In the genomic region with DNA sequence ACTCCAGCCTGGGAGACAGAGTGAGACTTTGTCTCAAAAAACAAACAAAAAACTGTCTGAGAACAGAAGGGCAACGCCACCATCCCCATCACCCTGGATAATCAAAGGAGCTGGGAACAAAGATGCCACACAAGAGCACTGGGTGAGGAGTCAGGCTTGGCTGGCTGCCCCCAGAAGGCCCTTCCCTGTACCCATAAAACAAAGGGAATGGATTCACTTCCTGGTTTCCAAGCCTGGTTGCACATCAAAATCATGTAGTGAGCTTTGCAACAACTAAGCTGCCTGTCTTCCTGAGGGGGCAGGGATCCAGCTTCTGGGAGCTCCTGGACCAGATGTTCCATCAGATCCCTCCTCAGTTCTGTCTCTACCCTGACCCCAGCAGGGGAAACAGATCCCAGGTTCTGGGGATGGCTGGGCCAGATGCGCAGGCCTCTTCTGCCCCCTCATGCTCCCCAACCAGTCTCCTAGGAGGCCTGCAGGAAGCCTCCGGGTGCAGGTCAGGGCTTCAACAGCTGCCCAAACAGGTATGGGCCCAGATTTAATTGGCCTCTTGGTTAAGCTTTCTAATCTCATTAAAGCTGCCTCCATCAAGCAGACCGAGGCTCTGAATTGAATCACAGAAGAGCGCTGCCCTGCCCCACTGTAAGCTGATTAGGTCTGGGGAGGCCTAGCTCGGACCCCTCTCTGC, we compare ENCODE assay signal across 9 cellular contexts.
A peak's percentile ranks its signal among the peaks of the same experiment; 100 is the strongest.
DNase-seq lines count a peak whose midpoint lies in the region; ATAC-seq and TF ChIP-seq lines count a peak whose summit lies in the region.
"Had no signal": no experiment of that assay in that cellular context is flagged by ENCODE, and none has a peak within 500 bp of the region (broad histone marks: within the 10 kb centered on the region; RNA-seq: fewer than 3 reads in every experiment).

No MANE protein-coding gene starts in this region.

- DNase-seq in activated CD4-positive, alpha-beta T cell treated with anti-CD3 and anti-CD28 coated beads, Interleukin-2, amount 10 ng/mL, durations not matched to agents 7 days and 5 days: no peak
- no peak for DNase-seq in activated CD4-positive, alpha-beta T cell treated with anti-CD3 and anti-CD28 coated beads, Interleukin-2, amount 50 U/mL, for 4 hours
- DNase-seq in lung microvascular endothelial cell (ENCODE audit: low read depth in 2 of 2) (peak; percentile 52 to 56), chondrocyte (ENCODE audit: low spot score) (no peak), CD14-positive monocyte (ENCODE audit: low spot score) (no peak)

- no peak overlapping the region for H3K4me3 Mint-ChIP-seq in activated CD4-positive, alpha-beta T cell treated with anti-CD3 and anti-CD28 coated beads, Interleukin-2, amount 10 ng/mL, durations not matched to agents 7 days and 5 days
- H3K4me3 Mint-ChIP-seq in chondrocyte (ENCODE audit: unreplicated experiment) (no peak overlapping the region), CD14-positive monocyte (no peak overlapping the region)

- H3K36me3 ChIP-seq in thymus (ENCODE audit: control insufficient read depth, insufficient read depth): peaks cover 22% of the 10 kb centered on the region

- H3K36me3 Mint-ChIP-seq in activated CD4-positive, alpha-beta T cell treated with anti-CD3 and anti-CD28 coated beads, Interleukin-2, amount 10 ng/mL, durations not matched to agents 7 days and 5 days (ENCODE audit: low read depth): no peaks in the 10 kb centered on the region
- H3K36me3 Mint-ChIP-seq in chondrocyte (ENCODE audit: low read depth) (no peaks in the 10 kb centered on the region), CD14-positive monocyte (peaks cover 0 to 2% of the 10 kb centered on the region in 2 donors)

- no peaks in the 10 kb centered on the region for H3K27me3 Mint-ChIP-seq in activated CD4-positive, alpha-beta T cell treated with anti-CD3 and anti-CD28 coated beads, Interleukin-2, amount 10 ng/mL, durations not matched to agents 7 days and 5 days
- H3K27me3 Mint-ChIP-seq in chondrocyte (ENCODE audit: low read depth) (no peaks in the 10 kb centered on the region), CD14-positive monocyte (ENCODE audit: low read depth in 3 of 3) (no peaks in the 10 kb centered on the region)

- intact Hi-C loops in CD14-positive monocyte (cut with micrococcal nuclease): no loop called here

- H3K4me1 Mint-ChIP-seq in activated CD4-positive, alpha-beta T cell treated with anti-CD3 and anti-CD28 coated beads, Interleukin-2, amount 10 ng/mL, durations not matched to agents 7 days and 5 days: peaks cover 58% of the 10 kb centered on the region
- peaks cover 49% of the 10 kb centered on the region for H3K4me1 Mint-ChIP-seq in chondrocyte (ENCODE audit: low read depth)
- H3K4me1 Mint-ChIP-seq in CD14-positive monocyte: peaks cover 10% of the 10 kb centered on the region

- no peak for ATAC-seq in GM21526 (IDR thresholded peaks at IDR 0.05; ENCODE audit: low FRiP score, unreplicated experiment)

- no peaks in the 10 kb centered on the region for H3K27me3 ChIP-seq in thymus (ENCODE audit: control insufficient read depth, insufficient read depth)

- no peaks in the 10 kb centered on the region for H3K9me3 ChIP-seq in thymus (ENCODE audit: control insufficient read depth)

- no peak overlapping the region for H3K4me3 ChIP-seq in thymus (ENCODE audit: low read length)
- H3K4me3 ChIP-seq: smooth muscle cell had no signal

- WGBS in thymus: 79% methylated on average over 6 of the region's 6 CpGs

- no peaks in the 10 kb centered on the region for H3K9me3 Mint-ChIP-seq in activated CD4-positive, alpha-beta T cell treated with anti-CD3 and anti-CD28 coated beads, Interleukin-2, amount 10 ng/mL, durations not matched to agents 7 days and 5 days
- H3K9me3 Mint-ChIP-seq in chondrocyte (ENCODE audit: low read depth) (no peaks in the 10 kb centered on the region), CD14-positive monocyte (no peaks in the 10 kb centered on the region)

- TF ChIP-seq CTCF in chondrocyte (IDR thresholded peaks at IDR 0.05) (no peak), CD14-positive monocyte (IDR thresholded peaks at IDR 0.05) (no peak)

- CTCF ChIA-PET in activated CD4-positive, alpha-beta T cell treated with anti-CD3 and anti-CD28 coated beads, Interleukin-2, amount 10 ng/mL, durations not matched to agents 7 days and 5 days (lab: Charles Lee): interaction anchor here (0.6 to 3.6 kb wide), 4 partner anchors 10 to 192 kb away, joined by 3 to 11 read pairs (median 3); no protein-coding TSS in a partner anchor

- peak overlapping the region; percentile 56 for H3K27ac Mint-ChIP-seq in activated CD4-positive, alpha-beta T cell treated with anti-CD3 and anti-CD28 coated beads, Interleukin-2, amount 10 ng/mL, durations not matched to agents 7 days and 5 days
- no peak overlapping the region for H3K27ac Mint-ChIP-seq in chondrocyte (ENCODE audit: unreplicated experiment)
- peak overlapping the region in 2 of 7 donors; percentile 45 to 60 for H3K27ac Mint-ChIP-seq in CD14-positive monocyte

- peaks cover 29% of the 10 kb centered on the region for H3K4me1 ChIP-seq in thymus (ENCODE audit: control insufficient read depth, insufficient read depth, low read length)

- H3K27ac ChIP-seq in angular gyrus (ENCODE audit: low read depth, low read length): peak overlapping the region; percentile 94
- H3K27ac ChIP-seq in thymus (ENCODE audit: low read depth): peak overlapping the region; percentile 37

- POLR2A ChIA-PET in activated CD4-positive, alpha-beta T cell treated with anti-CD3 and anti-CD28 coated beads, Interleukin-2, amount 10 ng/mL, durations not matched to agents 7 days and 5 days (lab: Charles Lee): no interaction called here

Comparison
In these comparisons a context has a peak if more than half of its experiments do, and no peak if none do; other contexts are left out.
1. DNase-seq: peak in lung microvascular endothelial cell (2 of 2); none in activated CD4-positive, alpha-beta T cell treated with anti-CD3 and anti-CD28 coated beads, Interleukin-2, amount 10 ng/mL, durations not matched to agents 7 days and 5 days (single experiment), activated CD4-positive, alpha-beta T cell treated with anti-CD3 and anti-CD28 coated beads, Interleukin-2, amount 50 U/mL, for 4 hours (0 of 2), chondrocyte (single experiment) and CD14-positive monocyte (single experiment).